16 cellular contexts compared by ENCODE assay signal in genomic region chr17:55343900-55344513, GRCh38.
DNase-seq lines count a peak whose midpoint lies in the region; ATAC-seq, FAIRE-seq and TF ChIP-seq lines count a peak whose summit lies in the region.
"Had no signal": no experiment of that assay in that cellular context is flagged by ENCODE, and none has a peak within 500 bp of the region (broad histone marks: within the 10 kb centered on the region; RNA-seq: fewer than 3 reads in every experiment).

No MANE protein-coding gene starts in this region.

- peaks cover 8% of the 10 kb centered on the region for H3K4me1 ChIP-seq in CD8-positive, alpha-beta T cell (ENCODE audit: insufficient read depth, low read length)
- peaks cover 18 to 44% of the 10 kb centered on the region in 2 experiments for H3K4me1 ChIP-seq in K562 (replicated peaks in 1 of 2; ENCODE audit: control insufficient read depth in 2 of 2, insufficient read depth in 2 of 2, low read length in 2 of 2)

- BruUV-seq in K562 (replicated peaks; lab: Mats Ljungman, UMichigan): no TSS peak

- no peak overlapping the region for H3K4me3 ChIP-seq in CD8-positive, alpha-beta T cell (ENCODE audit: low read depth, low read length)
- H3K4me3 ChIP-seq in K562: no peak overlapping the region
- H3K4me3 ChIP-seq: A549, GM12878 had no signal

- TF ChIP-seq EP300 in K562 (IDR thresholded peaks at IDR 0.05; ENCODE audit: low read length): no peak

- peak overlapping the region; percentile 66 for H3K4me2 ChIP-seq in K562 (ENCODE audit: insufficient read depth, low read length)
- H3K4me2 ChIP-seq: A549 had no signal

- in situ Hi-C loops in K562 (cut with MboI): no loop called here

- no peak for TF ChIP-seq POLR2A in K562 (conservative IDR thresholded peaks at IDR 0.05)

- H3K9ac ChIP-seq in K562 (ENCODE audit: insufficient read depth in 1 of 2, low read depth in 2 of 2, low read length in 2 of 2): peak overlapping the region in 1 of 2 experiments; percentile 57; a peak in 2 of 4 replicates

- H3K27me3 Mint-ChIP-seq in activated CD4-positive, alpha-beta T cell treated with anti-CD3 and anti-CD28 coated beads, Interleukin-2, amount 10 ng/mL, durations not matched to agents 24 days and 14 days: peaks cover 12% of the 10 kb centered on the region
- peaks cover 9% of the 10 kb centered on the region for H3K27me3 Mint-ChIP-seq in CD8-positive, alpha-beta T cell (ENCODE audit: low read depth)
- H3K27me3 Mint-ChIP-seq in activated CD4-positive, alpha-beta memory T cell treated with anti-CD3 and anti-CD28 coated beads, Interleukin-2, amount 10 ng/mL, durations not matched to agents 7 days and 5 days: peaks cover 18% of the 10 kb centered on the region

- H3K36me3 Mint-ChIP-seq in activated CD4-positive, alpha-beta T cell treated with anti-CD3 and anti-CD28 coated beads, Interleukin-2, amount 10 ng/mL, durations not matched to agents 24 days and 14 days (ENCODE audit: low read depth): peaks cover 3% of the 10 kb centered on the region
- H3K36me3 Mint-ChIP-seq in CD8-positive, alpha-beta T cell: no peaks in the 10 kb centered on the region
- H3K36me3 Mint-ChIP-seq in activated CD4-positive, alpha-beta memory T cell treated with anti-CD3 and anti-CD28 coated beads, Interleukin-2, amount 10 ng/mL, durations not matched to agents 7 days and 5 days (ENCODE audit: low read depth): peaks cover 15% of the 10 kb centered on the region

- POLR2A ChIA-PET in CD8-positive, alpha-beta T cell (lab: Charles Lee): no interaction called here
- POLR2A ChIA-PET in activated CD4-positive, alpha-beta memory T cell treated with anti-CD3 and anti-CD28 coated beads, Interleukin-2, amount 10 ng/mL, durations not matched to agents 7 days and 5 days (lab: Charles Lee): interaction anchor here (1.1 to 1.9 kb wide), 6 partner anchors 12 to 253 kb away, joined by 3 to 13 read pairs (median 8); partner anchors contain the start of gene MMD
- POLR2A ChIA-PET in K562 (lab: Yijun Ruan, JAX): interaction anchor here (0.7 to 1.9 kb wide), 2 partner anchors 10 to 70 kb away, joined by 3 to 6 read pairs; no protein-coding TSS in a partner anchor

- no peak for TF ChIP-seq CTCF in CD8-positive, alpha-beta T cell (IDR thresholded peaks at IDR 0.05)
- no peak for TF ChIP-seq CTCF in K562 (IDR thresholded peaks at IDR 0.05 in 2 of 3, conservative IDR thresholded peaks at IDR 0.05 in 1 of 3; ENCODE audit: insufficient read depth in 2 of 3, low read depth in 1 of 3, low read length in 3 of 3)

- CTCF ChIA-PET in CD8-positive, alpha-beta T cell (lab: Charles Lee): interaction anchor here (0.6 to 4.1 kb wide), 2 partner anchors 12 to 352 kb away, joined by 3 to 31 read pairs; no protein-coding TSS in a partner anchor
- CTCF ChIA-PET in activated CD4-positive, alpha-beta memory T cell treated with anti-CD3 and anti-CD28 coated beads, Interleukin-2, amount 10 ng/mL, durations not matched to agents 7 days and 5 days (lab: Charles Lee): interaction anchor here (1.0 to 6.1 kb wide), 5 partner anchors 13 to 351 kb away, joined by 3 to 43 read pairs (median 5); no protein-coding TSS in a partner anchor
- CTCF ChIA-PET in K562 (lab: Yijun Ruan, JAX; ENCODE audit: low intra/inter-chr PET ratio): no interaction called here

- H3K27ac ChIP-seq in CD8-positive, alpha-beta T cell (ENCODE audit: low read depth, low read length): no peak overlapping the region
- H3K27ac ChIP-seq in K562 (ENCODE audit: extremely low read depth, low read depth, low read length): peak overlapping the region; percentile 81
- H3K27ac ChIP-seq: A549 had no signal

- no peak for FAIRE-seq in K562 (lab: Jason Lieb, UNC)
- FAIRE-seq: A549, GM12878, GM18507 had no signal

- H3K9me1 ChIP-seq in K562 (ENCODE audit: control insufficient read depth, insufficient read depth, low read length): no peaks in the 10 kb centered on the region

- WGBS in K562 (ENCODE audit: insufficient coverage, low coverage, missing lambda C conversion rate): 28% methylated on average over 4 of the region's 4 CpGs

- H2AFZ ChIP-seq in K562 (ENCODE audit: low read depth, low read length): peak overlapping the region; percentile 83

- H3K36me3 ChIP-seq in CD8-positive, alpha-beta T cell (ENCODE audit: insufficient read depth, low read length): no peaks in the 10 kb centered on the region
- H3K36me3 ChIP-seq in K562 (ENCODE audit: control insufficient read depth, insufficient read depth, low read length): no peaks in the 10 kb centered on the region

- no peak for DNase-seq in activated CD4-positive, alpha-beta T cell treated with anti-CD3 and anti-CD28 coated beads, Interleukin-2, amount 10 ng/mL, durations not matched to agents 24 days and 14 days
- no peak for DNase-seq in activated CD4-positive, alpha-beta T cell treated with anti-CD3 and anti-CD28 coated beads for 4 hours
- DNase-seq in CD8-positive, alpha-beta T cell: no peak
- DNase-seq in activated CD4-positive, alpha-beta memory T cell treated with anti-CD3 and anti-CD28 coated beads, Interleukin-2, amount 10 ng/mL, durations not matched to agents 7 days and 5 days: no peak
- DNase-seq in K562 (ENCODE audit: extremely low read depth in 1 of 4, low spot score in 3 of 4): no peak
- no peak for DNase-seq in RKO (ENCODE audit: low spot score)
- DNase-seq in mesenteric fat pad (ENCODE audit: low spot score): no peak
- DNase-seq: Calu3, HCEC 1CT, NCI-H1436, NCI-H2029 treated with DMSO at 0.1 percent for 48 hours, NCI-H510A treated with DMSO at 0.1 percent for 48 hours had no signal

- peaks cover 57% of the 10 kb centered on the region for H3K4me1 Mint-ChIP-seq in activated CD4-positive, alpha-beta T cell treated with anti-CD3 and anti-CD28 coated beads, Interleukin-2, amount 10 ng/mL, durations not matched to agents 24 days and 14 days
- H3K4me1 Mint-ChIP-seq in CD8-positive, alpha-beta T cell (ENCODE audit: low read depth): peaks cover 15% of the 10 kb centered on the region
- H3K4me1 Mint-ChIP-seq in activated CD4-positive, alpha-beta memory T cell treated with anti-CD3 and anti-CD28 coated beads, Interleukin-2, amount 10 ng/mL, durations not matched to agents 7 days and 5 days: peaks cover 65% of the 10 kb centered on the region

- TF ChIP-seq RAD21 in K562 (CRISPR knock-in tag; conservative IDR thresholded peaks at IDR 0.05 in 1 of 2, IDR thresholded peaks at IDR 0.05 in 1 of 2): no peak

- intact Hi-C loops in activated CD4-positive, alpha-beta T cell treated with anti-CD3 and anti-CD28 coated beads, Interleukin-2, amount 10 ng/mL, durations not matched to agents 24 days and 14 days (cut with micrococcal nuclease): loop anchor here (1.0 to 2.0 kb wide), 3 partner anchors 29 to 376 kb away; partner anchors contain the start of genes COX11 and STXBP4
- intact Hi-C loops in CD8-positive, alpha-beta T cell (cut with DNase I, micrococcal nuclease): no loop called here
- intact Hi-C loops in K562 (cut with micrococcal nuclease): loop anchor here (10.0 kb wide), 1 partner anchor 109 kb away; no protein-coding TSS in a partner anchor

- H4K20me1 ChIP-seq in K562 (replicated peaks; ENCODE audit: control insufficient read depth, insufficient read depth, low read length): no peaks in the 10 kb centered on the region

- no peaks in the 10 kb centered on the region for H3K79me2 ChIP-seq in K562 (ENCODE audit: control insufficient read depth, insufficient read depth, low read length)

- H3K27ac Mint-ChIP-seq in activated CD4-positive, alpha-beta T cell treated with anti-CD3 and anti-CD28 coated beads, Interleukin-2, amount 10 ng/mL, durations not matched to agents 24 days and 14 days: peak overlapping the region; percentile 65
- H3K27ac Mint-ChIP-seq in CD8-positive, alpha-beta T cell: peak overlapping the region; percentile 50
- peak overlapping the region; percentile 83 for H3K27ac Mint-ChIP-seq in activated CD4-positive, alpha-beta memory T cell treated with anti-CD3 and anti-CD28 coated beads, Interleukin-2, amount 10 ng/mL, durations not matched to agents 7 days and 5 days

- peaks cover 4% of the 10 kb centered on the region for H3K9me3 Mint-ChIP-seq in activated CD4-positive, alpha-beta T cell treated with anti-CD3 and anti-CD28 coated beads, Interleukin-2, amount 10 ng/mL, durations not matched to agents 24 days and 14 days
- peaks cover 4% of the 10 kb centered on the region for H3K9me3 Mint-ChIP-seq in CD8-positive, alpha-beta T cell
- peaks cover 13% of the 10 kb centered on the region for H3K9me3 Mint-ChIP-seq in activated CD4-positive, alpha-beta memory T cell treated with anti-CD3 and anti-CD28 coated beads, Interleukin-2, amount 10 ng/mL, durations not matched to agents 7 days and 5 days

- ATAC-seq in CD8-positive, alpha-beta T cell: no peak
- ATAC-seq in K562 (peak; percentile 50), GM21737 (IDR thresholded peaks at IDR 0.05; ENCODE audit: unreplicated experiment) (no peak)
- ATAC-seq: A549, GM12878 had no signal

- H3K4me3 Mint-ChIP-seq in activated CD4-positive, alpha-beta T cell treated with anti-CD3 and anti-CD28 coated beads, Interleukin-2, amount 10 ng/mL, durations not matched to agents 24 days and 14 days: peak overlapping the region; percentile 35
- H3K4me3 Mint-ChIP-seq in CD8-positive, alpha-beta T cell: no peak overlapping the region
- no peak overlapping the region for H3K4me3 Mint-ChIP-seq in activated CD4-positive, alpha-beta memory T cell treated with anti-CD3 and anti-CD28 coated beads, Interleukin-2, amount 10 ng/mL, durations not matched to agents 7 days and 5 days

- H3K9me3 ChIP-seq in CD8-positive, alpha-beta T cell (ENCODE audit: low read length): no peaks in the 10 kb centered on the region
- 0 out of 2 replicates have a peak, but pooled peaks cover 2% of the 10 kb centered on the region for H3K9me3 ChIP-seq in K562 (replicated peaks; ENCODE audit: control insufficient read depth, insufficient read depth, low read depth, low read length)

- H3K27me3 ChIP-seq in CD8-positive, alpha-beta T cell (ENCODE audit: insufficient read depth, low read length): no peaks in the 10 kb centered on the region
- H3K27me3 ChIP-seq in K562 (ENCODE audit: control insufficient read depth in 2 of 2, insufficient read depth in 2 of 2, low read length in 2 of 2): no peaks in the 10 kb centered on the region

TF ChIP-seq in K562, 482 proteins besides CTCF, POLR2A, EP300 and RAD21 (continues in another document):
- TF ChIP-seq FOSL1 (tag; conservative IDR thresholded peaks at IDR 0.05): peak; percentile 67

Comparison
In these comparisons a context has a peak if more than half of its experiments do, and no peak if none do; other contexts are left out.
1. intact Hi-C loops: an anchor here in activated CD4-positive, alpha-beta T cell treated with anti-CD3 and anti-CD28 coated beads, Interleukin-2, amount 10 ng/mL, durations not matched to agents 24 days and 14 days (1.0 to 2.0 kb wide) and K562 (10.0 kb wide); none called in CD8-positive, alpha-beta T cell.